17 cellular contexts compared by ENCODE assay signal in the genomic region with DNA sequence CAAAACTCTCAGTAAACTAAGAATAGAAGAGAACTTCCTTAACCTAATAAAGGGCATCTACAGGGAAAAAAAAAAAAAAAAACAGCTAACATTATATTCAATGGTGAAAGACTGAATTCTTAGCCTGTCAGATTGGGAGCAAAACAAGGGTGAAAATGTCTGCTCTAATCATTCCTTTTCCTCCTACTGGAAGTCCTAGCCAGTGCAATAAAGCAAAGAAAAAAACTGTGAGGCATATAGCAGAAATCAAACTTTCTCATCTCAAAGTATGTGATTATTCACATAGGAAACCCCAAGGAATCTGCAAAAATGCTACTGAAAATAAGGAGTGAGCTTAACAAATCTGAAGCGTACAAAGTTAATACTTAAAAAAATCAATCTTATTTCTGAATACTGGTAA.
"Had no signal": no experiment of that assay in that cellular context is flagged by ENCODE, and none has a peak within 500 bp of the region (broad histone marks: within the 10 kb centered on the region; RNA-seq: fewer than 3 reads in every experiment).

No MANE protein-coding gene starts in this region.

- H3K36me3 ChIP-seq: adrenal gland, colonic mucosa, tibial nerve, uterus had no signal

- H3K27me3 ChIP-seq: adrenal gland, colonic mucosa, tibial nerve, uterus had no signal

- H3K9me3 ChIP-seq: adrenal gland, colonic mucosa, mucosa of descending colon, tibial nerve, uterus had no signal

- H3K4me3 ChIP-seq: adrenal gland, colonic mucosa, mucosa of descending colon, tibial nerve, uterus had no signal

- H3K9ac ChIP-seq: parathyroid adenoma had no signal

- H3K4me1 ChIP-seq: colonic mucosa, parathyroid adenoma, uterus had no signal

- H3K27ac ChIP-seq: adrenal gland, colonic mucosa, parathyroid adenoma, VCaP had no signal

- DNase-seq: activated CD4-positive, alpha-beta T cell treated with anti-CD3 and anti-CD28 coated beads, Interleukin-2, amount 50 U/mL, for 1 hour; activated CD4-positive, CD25-positive, alpha-beta regulatory T cell treated with anti-CD3 and anti-CD28 coated beads, Interleukin-2, amount 50 U/mL, for 72 hours; activated CD8-positive, alpha-beta memory T cell treated with anti-CD3 and anti-CD28 coated beads, Interleukin-2, amount 50 U/mL, for 48 hours; activated effector memory CD4-positive, alpha-beta T cell treated with anti-CD3 and anti-CD28 coated beads, Interleukin-2, amount 50 U/mL, for 16 hours; activated T-cell treated with anti-CD3 and anti-CD28 coated beads, Interleukin-2, amount 50 U/mL, for 48 hours; adrenal gland; colonic mucosa; foreskin melanocyte; mucosa of descending colon; naive thymus-derived CD4-positive, alpha-beta T cell; stimulated activated CD4-positive, alpha-beta T cell treated with anti-CD3 and anti-CD28 coated beads, Interleukin-2, amount 100 ng/mL, for 24 hours; stimulated activated naive CD4-positive, alpha-beta T cell treated with Interleukin-2 at 50 U/mL for 16 hours; T-helper 1 cell; uterus had no signal

- ATAC-seq: mucosa of descending colon; naive thymus-derived CD4-positive, alpha-beta T cell had no signal
